In the genomic region with DNA sequence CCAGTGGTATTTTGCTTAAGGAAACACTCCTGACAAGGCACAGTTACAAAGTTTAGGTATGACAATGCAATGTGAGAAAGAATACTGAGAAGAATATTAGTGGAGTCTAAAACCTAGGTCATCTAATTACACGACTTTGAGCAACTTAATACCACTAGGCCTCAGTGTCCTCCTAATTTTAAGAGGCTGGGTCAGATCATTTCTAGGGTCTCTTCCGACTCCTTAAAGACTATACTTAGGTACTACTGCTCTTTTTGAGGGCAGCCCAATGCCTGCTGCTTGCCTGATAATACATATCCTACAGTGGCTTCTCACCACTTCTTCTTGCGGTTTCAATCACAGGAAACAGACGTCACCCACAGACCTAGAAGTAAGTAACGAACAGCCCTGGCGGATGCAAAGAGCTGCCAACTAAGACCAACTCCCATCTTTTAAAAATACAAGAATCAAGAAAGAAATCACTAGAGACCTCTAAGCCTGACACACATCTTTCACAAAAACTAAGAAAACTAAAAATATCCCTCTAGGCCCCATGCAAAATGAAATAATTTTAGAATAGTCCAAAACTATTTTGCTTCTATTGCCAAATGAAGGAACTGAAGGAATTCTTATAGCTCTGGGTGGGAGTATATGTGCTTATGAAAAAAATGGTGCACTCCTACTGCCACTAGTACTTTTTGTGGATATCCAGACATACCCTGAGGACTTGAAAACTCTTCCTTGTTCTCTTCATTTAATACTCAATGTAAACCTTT, we compare ENCODE assay signal across 1 cellular context.
TF ChIP-seq lines count a peak whose summit lies in the region.

No MANE protein-coding gene starts in this region.

TF ChIP-seq in K562, 482 proteins besides CTCF, POLR2A, EP300 and RAD21 (continued from another document):
- no peak for TF ChIP-seq ZNF655 (CRISPR knock-in tag; IDR thresholded peaks at IDR 0.05)
- peak; percentile 71; the same call in 1 of the 2 replicates for TF ChIP-seq JUN (IDR thresholded peaks at IDR 0.05; ENCODE audit: borderline replicate concordance, low read depth, low read length)
- TF ChIP-seq JUN (CRISPR knock-in tag; IDR thresholded peaks at IDR 0.05; ENCODE audit: borderline replicate concordance), result no peak
- no peak for TF ChIP-seq NR1H2 (CRISPR knock-in tag; IDR thresholded peaks at IDR 0.05)
- TF ChIP-seq ZKSCAN1 (IDR thresholded peaks at IDR 0.05; ENCODE audit: low read depth, low read length), result 0 out of 2 replicates have a peak, but pooled peaks have one; percentile 18
- TF ChIP-seq ZNF23 (CRISPR knock-in tag; IDR thresholded peaks at IDR 0.05), result no peak
- peak; percentile 96 for TF ChIP-seq RNF2 (IDR thresholded peaks at IDR 0.05)
- TF ChIP-seq, protein P1, sequence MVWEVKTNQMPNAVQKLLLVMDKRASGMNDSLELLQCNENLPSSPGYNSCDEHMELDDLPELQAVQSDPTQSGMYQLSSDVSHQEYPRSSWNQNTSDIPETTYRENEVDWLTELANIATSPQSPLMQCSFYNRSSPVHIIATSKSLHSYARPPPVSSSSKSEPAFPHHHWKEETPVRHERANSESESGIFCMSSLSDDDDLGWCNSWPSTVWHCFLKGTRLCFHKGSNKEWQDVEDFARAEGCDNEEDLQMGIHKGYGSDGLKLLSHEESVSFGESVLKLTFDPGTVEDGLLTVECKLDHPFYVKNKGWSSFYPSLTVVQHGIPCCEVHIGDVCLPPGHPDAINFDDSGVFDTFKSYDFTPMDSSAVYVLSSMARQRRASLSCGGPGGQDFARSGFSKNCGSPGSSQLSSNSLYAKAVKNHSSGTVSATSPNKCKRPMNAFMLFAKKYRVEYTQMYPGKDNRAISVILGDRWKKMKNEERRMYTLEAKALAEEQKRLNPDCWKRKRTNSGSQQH (CRISPR knock-in tag; IDR thresholded peaks at IDR 0.05), result 0 out of 2 replicates have a peak, but pooled peaks have one; percentile 40
- TF ChIP-seq, protein P2, sequence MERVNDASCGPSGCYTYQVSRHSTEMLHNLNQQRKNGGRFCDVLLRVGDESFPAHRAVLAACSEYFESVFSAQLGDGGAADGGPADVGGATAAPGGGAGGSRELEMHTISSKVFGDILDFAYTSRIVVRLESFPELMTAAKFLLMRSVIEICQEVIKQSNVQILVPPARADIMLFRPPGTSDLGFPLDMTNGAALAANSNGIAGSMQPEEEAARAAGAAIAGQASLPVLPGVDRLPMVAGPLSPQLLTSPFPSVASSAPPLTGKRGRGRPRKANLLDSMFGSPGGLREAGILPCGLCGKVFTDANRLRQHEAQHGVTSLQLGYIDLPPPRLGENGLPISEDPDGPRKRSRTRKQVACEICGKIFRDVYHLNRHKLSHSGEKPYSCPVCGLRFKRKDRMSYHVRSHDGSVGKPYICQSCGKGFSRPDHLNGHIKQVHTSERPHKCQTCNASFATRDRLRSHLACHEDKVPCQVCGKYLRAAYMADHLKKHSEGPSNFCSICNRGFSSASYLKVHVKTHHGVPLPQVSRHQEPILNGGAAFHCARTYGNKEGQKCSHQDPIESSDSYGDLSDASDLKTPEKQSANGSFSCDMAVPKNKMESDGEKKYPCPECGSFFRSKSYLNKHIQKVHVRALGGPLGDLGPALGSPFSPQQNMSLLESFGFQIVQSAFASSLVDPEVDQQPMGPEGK (CRISPR knock-in tag; IDR thresholded peaks at IDR 0.05; ENCODE audit: borderline replicate concordance), result peak; percentile 61; the same call in 1 of the 2 replicates
- peak; percentile 99 for TF ChIP-seq TRIM28 (IDR thresholded peaks at IDR 0.05)
- TF ChIP-seq NFATC3 (IDR thresholded peaks at IDR 0.05), result 0 out of 2 replicates have a peak, but pooled peaks have one; percentile 37
- peak; percentile 81 for TF ChIP-seq GATA2 (CRISPR knock-in tag; IDR thresholded peaks at IDR 0.05)
- TF ChIP-seq, protein P3, sequence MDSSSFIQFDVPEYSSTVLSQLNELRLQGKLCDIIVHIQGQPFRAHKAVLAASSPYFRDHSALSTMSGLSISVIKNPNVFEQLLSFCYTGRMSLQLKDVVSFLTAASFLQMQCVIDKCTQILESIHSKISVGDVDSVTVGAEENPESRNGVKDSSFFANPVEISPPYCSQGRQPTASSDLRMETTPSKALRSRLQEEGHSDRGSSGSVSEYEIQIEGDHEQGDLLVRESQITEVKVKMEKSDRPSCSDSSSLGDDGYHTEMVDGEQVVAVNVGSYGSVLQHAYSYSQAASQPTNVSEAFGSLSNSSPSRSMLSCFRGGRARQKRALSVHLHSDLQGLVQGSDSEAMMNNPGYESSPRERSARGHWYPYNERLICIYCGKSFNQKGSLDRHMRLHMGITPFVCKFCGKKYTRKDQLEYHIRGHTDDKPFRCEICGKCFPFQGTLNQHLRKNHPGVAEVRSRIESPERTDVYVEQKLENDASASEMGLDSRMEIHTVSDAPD (CRISPR knock-in tag; IDR thresholded peaks at IDR 0.05), result no peak
- TF ChIP-seq EHMT2 (IDR thresholded peaks at IDR 0.05), result peak; percentile 83; the same call in 1 of the 2 replicates
- TF ChIP-seq KDM1A (IDR thresholded peaks at IDR 0.05), result peak; percentile 92 to 95
- TF ChIP-seq ETV5 (CRISPR knock-in tag; IDR thresholded peaks at IDR 0.05; ENCODE audit: low read depth), result peak; percentile 93
- 0 out of 2 replicates have a peak, but pooled peaks have one; percentile 34 for TF ChIP-seq BCL6 (CRISPR knock-in tag; IDR thresholded peaks at IDR 0.05)
- peak; percentile 82; the same call in 1 of the 2 replicates for TF ChIP-seq MTA3 (IDR thresholded peaks at IDR 0.05; ENCODE audit: borderline replicate concordance)
- peak; percentile 97 for TF ChIP-seq ARID1B (IDR thresholded peaks at IDR 0.05)
- TF ChIP-seq HLTF (IDR thresholded peaks at IDR 0.05), result peak; percentile 21; the same call in 1 of the 2 replicates
- TF ChIP-seq SMAD4 (CRISPR knock-in tag; conservative IDR thresholded peaks at IDR 0.05), result peak; percentile 84
- TF ChIP-seq NR4A1 (CRISPR knock-in tag; IDR thresholded peaks at IDR 0.05), result no peak
- peak; percentile 59; the same call in 1 of the 2 replicates for TF ChIP-seq NR4A1 (tag; IDR thresholded peaks at IDR 0.05)
- 0 out of 2 replicates have a peak, but pooled peaks have one; percentile 21 for TF ChIP-seq ZNF239 (CRISPR knock-in tag; IDR thresholded peaks at IDR 0.05)
- TF ChIP-seq, protein P4, sequence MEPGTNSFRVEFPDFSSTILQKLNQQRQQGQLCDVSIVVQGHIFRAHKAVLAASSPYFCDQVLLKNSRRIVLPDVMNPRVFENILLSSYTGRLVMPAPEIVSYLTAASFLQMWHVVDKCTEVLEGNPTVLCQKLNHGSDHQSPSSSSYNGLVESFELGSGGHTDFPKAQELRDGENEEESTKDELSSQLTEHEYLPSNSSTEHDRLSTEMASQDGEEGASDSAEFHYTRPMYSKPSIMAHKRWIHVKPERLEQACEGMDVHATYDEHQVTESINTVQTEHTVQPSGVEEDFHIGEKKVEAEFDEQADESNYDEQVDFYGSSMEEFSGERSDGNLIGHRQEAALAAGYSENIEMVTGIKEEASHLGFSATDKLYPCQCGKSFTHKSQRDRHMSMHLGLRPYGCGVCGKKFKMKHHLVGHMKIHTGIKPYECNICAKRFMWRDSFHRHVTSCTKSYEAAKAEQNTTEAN (CRISPR knock-in tag; IDR thresholded peaks at IDR 0.05), result no peak
- TF ChIP-seq ATF1 (CRISPR knock-in tag; IDR thresholded peaks at IDR 0.05), result no peak
- peak; percentile 85 for TF ChIP-seq ATF1 (tag; IDR thresholded peaks at IDR 0.05)
- TF ChIP-seq NCOA1 (IDR thresholded peaks at IDR 0.05; ENCODE audit: low read depth), result peak; percentile 82
- peak; percentile 80 for TF ChIP-seq MTA2 (IDR thresholded peaks at IDR 0.05; ENCODE audit: low read depth)
- TF ChIP-seq CXXC5 (CRISPR knock-in tag; IDR thresholded peaks at IDR 0.05), result peak; percentile 80
- TF ChIP-seq POLR2AphosphoS5 (IDR thresholded peaks at IDR 0.05; ENCODE audit: control insufficient read depth, insufficient read depth, low read depth, low read length), result peak; percentile 93
- peak in 1 of 2 experiments; percentile 70; a peak in 1 of 4 replicates for TF ChIP-seq FOXA3 (CRISPR knock-in tag; conservative IDR thresholded peaks at IDR 0.05 in 1 of 2, IDR thresholded peaks at IDR 0.05 in 1 of 2)
- peak; percentile 96 for TF ChIP-seq DPF2 (IDR thresholded peaks at IDR 0.05)
- TF ChIP-seq SMARCA4 (IDR thresholded peaks at IDR 0.05), result peak; percentile 95
- no peak for TF ChIP-seq SIRT6 (IDR thresholded peaks at IDR 0.05; ENCODE audit: low read depth, low read length)
- TF ChIP-seq TOE1 (IDR thresholded peaks at IDR 0.05; ENCODE audit: borderline replicate concordance), result peak; percentile 49; the same call in 1 of the 2 replicates
- no peak for TF ChIP-seq TOE1 (CRISPR knock-in tag; IDR thresholded peaks at IDR 0.05; ENCODE audit: borderline replicate concordance, low read depth)
- peak; percentile 25; the same call in 1 of the 2 replicates for TF ChIP-seq MYC (IDR thresholded peaks at IDR 0.05; ENCODE audit: low read depth, low read length)
- TF ChIP-seq MYC (CRISPR knock-in tag; IDR thresholded peaks at IDR 0.05; ENCODE audit: borderline replicate concordance, low read depth), result no peak
- TF ChIP-seq ZNF431 (CRISPR knock-in tag; IDR thresholded peaks at IDR 0.05), result no peak
- TF ChIP-seq POLR3A (IDR thresholded peaks at IDR 0.05; ENCODE audit: borderline replicate concordance, extremely low read depth, insufficient read depth, insufficient read length), result no peak
- peak; percentile 92 to 96 for TF ChIP-seq TRIM24 (IDR thresholded peaks at IDR 0.05)
- peak; percentile 95 for TF ChIP-seq TCF3 (CRISPR knock-in tag; IDR thresholded peaks at IDR 0.05)
- TF ChIP-seq CBFA2T3 (IDR thresholded peaks at IDR 0.05), result peak; percentile 96
